In genomic region chr12:90000721-90001120, GRCh38 we compare ENCODE assay signal across 21 cellular contexts.
"Had no signal": no experiment of that assay in that cellular context is flagged by ENCODE, and none has a peak within 500 bp of the region (broad histone marks: within the 10 kb centered on the region; RNA-seq: fewer than 3 reads in every experiment).

No MANE protein-coding gene starts in this region.

- H3K4me1 ChIP-seq: gastrocnemius medialis, parathyroid adenoma, stomach, thyroid gland, vagina had no signal

- DNase-seq: dorsolateral prefrontal cortex; effector CD4-positive, alpha-beta T cell; foreskin fibroblast; gastrocnemius medialis; head of caudate nucleus; natural killer cell; occipital lobe; stimulated activated CD4-positive, alpha-beta T cell treated with anti-CD3 and anti-CD28 coated beads, Interleukin-1b, Interleukin-23, amount 100 ng/mL, for 48 hours; stimulated activated CD4-positive, alpha-beta T cell treated with anti-CD3 and anti-CD28 coated beads, Interleukin-4, amount 100 ng/mL, for 1 hour; stimulated activated CD8-positive, alpha-beta memory T cell treated with anti-CD3 and anti-CD28 coated beads, Interleukin-4, amount 100 ng/mL, for 48 hours; stimulated activated naive CD4-positive, alpha-beta T cell treated with Interleukin-2 at 50 U/mL for 16 hours; stomach; thyroid gland had no signal

- H3K27me3 ChIP-seq: dorsolateral prefrontal cortex, gastrocnemius medialis, stomach, thyroid gland, vagina had no signal

- H3K79me2 ChIP-seq: parathyroid adenoma had no signal

- H3K9ac ChIP-seq: parathyroid adenoma had no signal

- H3K36me3 ChIP-seq: gastrocnemius medialis, stomach, thyroid gland, vagina had no signal

- H2AFZ ChIP-seq: parathyroid adenoma had no signal

- H3K27ac ChIP-seq: dorsolateral prefrontal cortex, epithelial cell of prostate, gastrocnemius medialis, parathyroid adenoma, skin epidermis, stomach, thyroid gland, vagina had no signal

- FAIRE-seq: keratinocyte had no signal

- H3K9me3 ChIP-seq: gastrocnemius medialis, stomach, thyroid gland, vagina had no signal

- H3K4me3 ChIP-seq: dorsolateral prefrontal cortex, gastrocnemius medialis, lung, skin epidermis, stomach, thyroid gland, vagina had no signal

- ATAC-seq: esophagus mucosa, gastrocnemius medialis, natural killer cell, sciatic nerve had no signal
